ENCODE assay signal across 21 cellular contexts in the genomic region with DNA sequence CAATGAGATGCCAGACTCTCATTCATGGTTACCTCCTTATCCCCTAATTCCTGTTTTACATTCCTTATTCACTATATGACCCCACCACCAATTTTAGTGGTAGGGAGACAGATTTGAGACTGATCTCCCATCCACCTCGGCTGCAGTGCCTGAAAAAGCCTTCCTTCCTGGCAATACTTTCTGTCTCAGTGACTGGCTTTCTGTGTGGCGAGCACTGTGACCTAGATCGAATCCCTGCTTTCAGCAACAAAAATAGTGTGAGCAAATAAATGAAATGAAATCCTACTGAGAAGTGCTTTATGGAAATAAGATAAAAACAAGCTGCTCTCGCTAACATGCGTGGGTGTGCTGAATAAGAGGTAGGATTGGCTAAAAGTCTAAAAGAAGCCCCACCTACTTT.
DNase-seq lines count a peak whose midpoint lies in the region; ATAC-seq and TF ChIP-seq lines count a peak whose summit lies in the region.
"Had no signal": no experiment of that assay in that cellular context is flagged by ENCODE, and none has a peak within 500 bp of the region (broad histone marks: within the 10 kb centered on the region; RNA-seq: fewer than 3 reads in every experiment).

No MANE protein-coding gene starts in this region.

- H3K27me3 ChIP-seq in CD8-positive, alpha-beta T cell (ENCODE audit: insufficient read depth, low read length) = no peaks in the 10 kb centered on the region

- H4K20me1 ChIP-seq in OCI-LY7 (ENCODE audit: insufficient read depth, low read length) = no peaks in the 10 kb centered on the region

- CTCF ChIA-PET in OCI-LY7 (lab: Charles Lee; ENCODE audit: unreplicated experiment) = no interaction called here
- CTCF ChIA-PET in CD8-positive, alpha-beta T cell (lab: Charles Lee) = no interaction called here

- intact Hi-C loops in OCI-LY7 (cut with micrococcal nuclease; ENCODE audit: unreplicated experiment) = no loop called here
- intact Hi-C loops in CD8-positive, alpha-beta T cell (cut with DNase I, micrococcal nuclease) = no loop called here

- H3K4me1 Mint-ChIP-seq in CD8-positive, alpha-beta T cell (ENCODE audit: low read depth) = no peaks in the 10 kb centered on the region
- H3K4me1 Mint-ChIP-seq: CD14-positive monocyte had no signal

- peak; percentile 73 for DNase-seq in G401 (ENCODE audit: low spot score)
- no peak for DNase-seq in OCI-LY7 (ENCODE audit: low spot score)
- DNase-seq in cerebellum (ENCODE audit: low spot score) = peak; percentile 31
- peak; percentile 55 for DNase-seq in superior temporal gyrus (ENCODE audit: extremely low spot score)
- no peak for DNase-seq in COLO668 (lab: John Stamatoyannopoulos, UW; ENCODE audit: unreplicated experiment)
- DNase-seq in CD8-positive, alpha-beta T cell = no peak
- DNase-seq in NCI-H748 treated with DMSO at 0.1 percent for 48 hours (lab: John Stamatoyannopoulos, UW) = no peak
- DNase-seq: Caco-2; DMS153; GOT3; KBM-7; NCI-H1105 treated with DMSO at 0.1 percent for 48 hours; NCI-H1694; NCI-H2081 treated with DMSO at 0.1 percent for 48 hours; NCI-H446 treated with DMSO at 0.1 percent for 48 hours; NCI-H69; NK-92 treated with Interleukin-12 subunit alpha and Interleukin-12 subunit beta, amount 100 ng/mL, for 24 hours; PC-3; RPMI8226 had no signal

- no peak overlapping the region for H3K27ac ChIP-seq in OCI-LY7 (ENCODE audit: low read depth, low read length, poor library complexity, severe bottlenecking)
- H3K27ac ChIP-seq in CD8-positive, alpha-beta T cell (ENCODE audit: low read depth, low read length) = no peak overlapping the region

- H3K9me3 Mint-ChIP-seq in CD8-positive, alpha-beta T cell = peaks cover 2% of the 10 kb centered on the region

- no peak for ATAC-seq in CD8-positive, alpha-beta T cell
- ATAC-seq: HCT116, PC-3 had no signal

- no peak for TF ChIP-seq CTCF in OCI-LY7 (conservative IDR thresholded peaks at IDR 0.05; ENCODE audit: low read length)
- no peak for TF ChIP-seq CTCF in CD8-positive, alpha-beta T cell (IDR thresholded peaks at IDR 0.05)

- no peaks in the 10 kb centered on the region for H3K36me3 Mint-ChIP-seq in CD8-positive, alpha-beta T cell
- H3K36me3 Mint-ChIP-seq: CD14-positive monocyte had no signal

- no peaks in the 10 kb centered on the region for H3K27me3 Mint-ChIP-seq in CD8-positive, alpha-beta T cell (ENCODE audit: low read depth)

- H3K9me2 ChIP-seq in OCI-LY7 (ENCODE audit: insufficient read depth, low read length) = no peaks in the 10 kb centered on the region

- in situ Hi-C loops in G401 (cut with HindIII; ENCODE audit: low sequenced_read_pairs) = no loop called here

- H3K79me2 ChIP-seq in OCI-LY7 (ENCODE audit: insufficient read depth, low read depth, low read length) = no peaks in the 10 kb centered on the region

- no peaks in the 10 kb centered on the region for H3K9me3 ChIP-seq in OCI-LY7 (ENCODE audit: low read length)
- H3K9me3 ChIP-seq in CD8-positive, alpha-beta T cell (ENCODE audit: low read length) = no peaks in the 10 kb centered on the region
- H3K9me3 ChIP-seq: Caco-2 had no signal

- BruUV-seq in OCI-LY7 (replicated peaks; lab: Mats Ljungman, UMichigan) = no TSS peak

- H2AFZ ChIP-seq in OCI-LY7 (ENCODE audit: low read length) = peak overlapping the region; percentile 48; the same call in 1 of the 2 replicates

- no peak overlapping the region for H3K4me3 ChIP-seq in OCI-LY7 (ENCODE audit: low read depth, low read length, poor library complexity, severe bottlenecking)
- H3K4me3 ChIP-seq in CD8-positive, alpha-beta T cell (ENCODE audit: low read depth, low read length) = no peak overlapping the region

- H3K27ac Mint-ChIP-seq in CD8-positive, alpha-beta T cell = no peak overlapping the region
- H3K27ac Mint-ChIP-seq: CD14-positive monocyte had no signal

- no peak overlapping the region for H3K4me2 ChIP-seq in OCI-LY7 (ENCODE audit: low read length)

- no peak overlapping the region for H3K4me3 Mint-ChIP-seq in CD8-positive, alpha-beta T cell
- H3K4me3 Mint-ChIP-seq: CD14-positive monocyte had no signal

- H3K4me1 ChIP-seq in OCI-LY7 (ENCODE audit: insufficient read depth, low read length, poor library complexity, severe bottlenecking) = no peaks in the 10 kb centered on the region
- no peaks in the 10 kb centered on the region for H3K4me1 ChIP-seq in CD8-positive, alpha-beta T cell (ENCODE audit: insufficient read depth, low read length)
- H3K4me1 ChIP-seq: Caco-2 had no signal

- no peaks in the 10 kb centered on the region for H3K36me3 ChIP-seq in OCI-LY7 (ENCODE audit: insufficient read depth, low read length)
- no peaks in the 10 kb centered on the region for H3K36me3 ChIP-seq in CD8-positive, alpha-beta T cell (ENCODE audit: insufficient read depth, low read length)

- POLR2A ChIA-PET in OCI-LY7 (lab: Charles Lee) = interaction anchor here (0.5 to 1.6 kb wide), 3 partner anchors 24 to 992 kb away, joined by 3 to 4 read pairs (median 3); no protein-coding TSS in a partner anchor
- POLR2A ChIA-PET in CD8-positive, alpha-beta T cell (lab: Charles Lee) = no interaction called here

Comparison
In these comparisons a context has a peak if more than half of its experiments do, and no peak if none do; other contexts are left out.
1. DNase-seq: peak in G401 (single experiment), cerebellum (single experiment) and superior temporal gyrus (single experiment); none in OCI-LY7 (single experiment), COLO668 (single experiment), CD8-positive, alpha-beta T cell (0 of 7) and NCI-H748 treated with DMSO at 0.1 percent for 48 hours (single experiment).